Comparison of ENCODE assay signal across 20 cellular contexts in the genomic region with DNA sequence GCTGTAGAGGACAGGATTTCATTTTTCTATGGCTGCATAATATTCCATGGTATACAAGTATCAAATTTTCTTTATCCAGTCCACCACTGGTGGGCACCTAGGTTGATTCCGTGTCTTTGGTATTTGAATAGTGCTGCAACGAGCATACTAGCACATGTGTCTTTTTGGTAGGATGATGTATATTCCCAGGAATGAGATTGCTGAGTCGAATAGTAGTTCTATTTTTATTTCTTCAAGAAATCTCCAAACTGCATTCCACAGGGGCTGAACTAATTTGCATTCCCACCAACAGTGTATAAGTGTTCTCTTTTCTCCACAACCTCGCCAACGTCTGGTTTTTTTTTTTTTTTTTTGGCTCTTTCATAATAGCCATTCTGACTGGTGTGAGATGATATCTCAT.
"Had no signal": no experiment of that assay in that cellular context is flagged by ENCODE, and none has a peak within 500 bp of the region (broad histone marks: within the 10 kb centered on the region; RNA-seq: fewer than 3 reads in every experiment).

No MANE protein-coding gene starts in this region.

- H3K36me3 ChIP-seq: ascending aorta, cardiac muscle cell, gastroesophageal sphincter, pancreas, spleen, transverse colon, uterus had no signal

- H3K9me3 ChIP-seq: ascending aorta, gastroesophageal sphincter, pancreas, spleen, transverse colon, uterus had no signal

- H3K4me3 Mint-ChIP-seq: activated CD4-positive, alpha-beta T cell treated with anti-CD3 and anti-CD28 coated beads, Interleukin-2, amount 10 ng/mL, durations not matched to agents 7 days and 5 days; immature natural killer cell; memory B cell; naive thymus-derived CD8-positive, alpha-beta T cell; stimulated activated naive B cell treated with anti-CD40 and anti-IgM and Interleukin-4, amounts not matched to agents 10 μg/mL and 1 μg/mL and 100 μg/mL, for 72 hours had no signal

- H3K27ac Mint-ChIP-seq: activated CD4-positive, alpha-beta T cell treated with anti-CD3 and anti-CD28 coated beads, Interleukin-2, amount 10 ng/mL, durations not matched to agents 7 days and 5 days; immature natural killer cell; memory B cell; naive thymus-derived CD8-positive, alpha-beta T cell; stimulated activated naive B cell treated with anti-CD40 and anti-IgM and Interleukin-4, amounts not matched to agents 10 μg/mL and 1 μg/mL and 100 μg/mL, for 72 hours had no signal

- H3K4me3 ChIP-seq: ascending aorta, cardiac muscle cell, gastroesophageal sphincter, pancreas, spleen, transverse colon, uterus had no signal

- ATAC-seq: gastroesophageal sphincter; naive thymus-derived CD8-positive, alpha-beta T cell; pancreas; sciatic nerve; stimulated activated naive B cell treated with anti-CD40 and anti-IgM and Interleukin-4, amounts not matched to agents 10 μg/mL and 1 μg/mL and 100 μg/mL, for 72 hours had no signal

- H3K27me3 ChIP-seq: ascending aorta, cardiac muscle cell, gastroesophageal sphincter, pancreas, spleen, transverse colon, uterus had no signal

- DNase-seq: activated CD4-positive, alpha-beta T cell treated with anti-CD3 and anti-CD28 coated beads, Interleukin-2, amount 10 ng/mL, durations not matched to agents 7 days and 5 days; activated CD8-positive, alpha-beta memory T cell treated with anti-CD3 and anti-CD28 coated beads, Interleukin-2, amount 50 U/mL, for 4 hours; activated effector memory CD4-positive, alpha-beta T cell treated with anti-CD3 and anti-CD28 coated beads, Interleukin-2, amount 50 U/mL, for 16 hours; activated naive CD4-positive, alpha-beta T cell treated with anti-CD3 and anti-CD28 coated beads, Interleukin-2, amount 50 U/mL, for 16 hours; activated T-cell treated with anti-CD3 and anti-CD28 coated beads, Interleukin-2, amount 50 U/mL, for 48 hours; immature natural killer cell; kidney glomerular epithelial cell; naive thymus-derived CD8-positive, alpha-beta T cell; pancreas; spleen; stimulated activated naive B cell treated with anti-CD40 and anti-IgM and Interleukin-4, amounts not matched to agents 10 μg/mL and 1 μg/mL and 100 μg/mL, for 72 hours; T1000; transverse colon; uterus had no signal

- FAIRE-seq: colon, pancreas had no signal

- H3K36me3 Mint-ChIP-seq: immature natural killer cell; memory B cell; naive thymus-derived CD8-positive, alpha-beta T cell; stimulated activated naive B cell treated with anti-CD40 and anti-IgM and Interleukin-4, amounts not matched to agents 10 μg/mL and 1 μg/mL and 100 μg/mL, for 72 hours had no signal

- H3K4me1 Mint-ChIP-seq: activated CD4-positive, alpha-beta T cell treated with anti-CD3 and anti-CD28 coated beads, Interleukin-2, amount 10 ng/mL, durations not matched to agents 7 days and 5 days; immature natural killer cell; memory B cell; naive thymus-derived CD8-positive, alpha-beta T cell; stimulated activated naive B cell treated with anti-CD40 and anti-IgM and Interleukin-4, amounts not matched to agents 10 μg/mL and 1 μg/mL and 100 μg/mL, for 72 hours had no signal

- H3K27ac ChIP-seq: ascending aorta, cardiac muscle cell, gastroesophageal sphincter, pancreas, spleen, transverse colon, uterus had no signal

- H3K9me3 Mint-ChIP-seq: activated CD4-positive, alpha-beta T cell treated with anti-CD3 and anti-CD28 coated beads, Interleukin-2, amount 10 ng/mL, durations not matched to agents 7 days and 5 days; memory B cell; naive thymus-derived CD8-positive, alpha-beta T cell; stimulated activated naive B cell treated with anti-CD40 and anti-IgM and Interleukin-4, amounts not matched to agents 10 μg/mL and 1 μg/mL and 100 μg/mL, for 72 hours had no signal

- H3K4me1 ChIP-seq: pancreas had no signal
